In genomic region chr15:39782441-39783138, GRCh38 we compare ENCODE assay signal across 8 cellular contexts. TPM values are rescaled to one million over a fixed set of nuclear protein-coding genes. Genes with fewer than 3 reads are reported as not detected.
DNase-seq lines count a peak whose midpoint lies in the region; ATAC-seq, FAIRE-seq and TF ChIP-seq lines count a peak whose summit lies in the region.

TSS of gene FSIP1 (minus strand) at chr15:39782841. CDS start at chr15:39776524, 6,317 bp downstream.

- H3K4me2 ChIP-seq in smooth muscle cell: peak within 1 kb of the TSS; percentile 91

- H3F3A ChIP-seq in smooth muscle cell (ENCODE audit: low read depth): peaks cover 9% of the 10 kb centered on the region

- no peak for FAIRE-seq in bronchial epithelial cell (lab: Jason Lieb, UNC)

- H3K9ac ChIP-seq in smooth muscle cell (ENCODE audit: low read depth): peak within 1 kb of the TSS; percentile 85

- no peaks in the 10 kb centered on the region for H4K20me1 ChIP-seq in smooth muscle cell (ENCODE audit: low read depth)

- H3K27ac ChIP-seq in WERI-Rb-1 (peak within 1 kb of the TSS; percentile 53), smooth muscle cell (ENCODE audit: low read depth) (peak within 1 kb of the TSS; percentile 80)

- POLR2A ChIA-PET in AG04449 (lab: Yijun Ruan, JAX): interaction anchor here (0.6 to 0.7 kb wide), 3 partner anchors 151 to 1068 kb away, joined by 3 read pairs; partner anchors contain the start of gene EIF2AK4

- H3K36me3 ChIP-seq in WERI-Rb-1 (no peaks in the 10 kb centered on the region), bronchial epithelial cell (ENCODE audit: control insufficient read depth, insufficient read depth, low read length) (no peaks in the 10 kb centered on the region), smooth muscle cell (ENCODE audit: low read depth) (no peaks in the 10 kb centered on the region)

- peaks cover 8% of the 10 kb centered on the region for H3K4me1 ChIP-seq in smooth muscle cell (ENCODE audit: low read depth)

- ATAC-seq in GM18873 (IDR thresholded peaks at IDR 0.05; ENCODE audit: low FRiP score, unreplicated experiment): peak; percentile 90
- ATAC-seq in HG03135 (IDR thresholded peaks at IDR 0.05; ENCODE audit: unreplicated experiment): peak; percentile 98

- CTCF ChIA-PET in AG04449 (lab: Yijun Ruan, JAX): interaction anchor here (1.1 to 2.1 kb wide), 5 partner anchors 10 to 98 kb away, joined by 3 to 9 read pairs (median 5); no protein-coding TSS in a partner anchor

- H3K4me3 ChIP-seq in AG04449 (ENCODE audit: low read depth, low read length) (peak within 1 kb of the TSS; percentile 80), WERI-Rb-1 (ENCODE audit: low read depth, low read length) (peak within 1 kb of the TSS; percentile 89), bronchial epithelial cell (ENCODE audit: low read depth, low read length) (peak within 1 kb of the TSS; percentile 62), smooth muscle cell (peak within 1 kb of the TSS; percentile 81)

- H2AFZ ChIP-seq in smooth muscle cell (ENCODE audit: low read depth): peak within 1 kb of the TSS; percentile 70

- H3K27me3 ChIP-seq in WERI-Rb-1 (ENCODE audit: insufficient read depth, low read depth, severe bottlenecking) (no peaks in the 10 kb centered on the region), bronchial epithelial cell (ENCODE audit: control insufficient read depth, insufficient read depth, low read length) (no peaks in the 10 kb centered on the region), smooth muscle cell (ENCODE audit: low read depth) (no peaks in the 10 kb centered on the region)

- WGBS in smooth muscle cell (ENCODE audit: low lambda C conversion rate): under 1% methylated on average over 56 of the region's 64 CpGs

- H3K79me2 ChIP-seq in smooth muscle cell (ENCODE audit: low read depth): peaks cover 4% of the 10 kb centered on the region

- H3K9me3 ChIP-seq in WERI-Rb-1 (ENCODE audit: severe bottlenecking): no peaks in the 10 kb centered on the region
- H3K9me3 ChIP-seq in smooth muscle cell (replicated peaks; ENCODE audit: low read depth): no peaks in the 10 kb centered on the region

- no peak for TF ChIP-seq CTCF in AG04449 (IDR thresholded peaks at IDR 0.05; ENCODE audit: insufficient read depth, low read length, missing control alignments)
- no peak for TF ChIP-seq CTCF in WERI-Rb-1 (IDR thresholded peaks at IDR 0.05; ENCODE audit: low read depth, low read length)
- no peak for TF ChIP-seq CTCF in bronchial epithelial cell (IDR thresholded peaks at IDR 0.05; ENCODE audit: insufficient read depth, low read length, severe bottlenecking)
- no peak for TF ChIP-seq CTCF in smooth muscle cell (IDR thresholded peaks at IDR 0.05; ENCODE audit: borderline replicate concordance, insufficient read depth, poor library complexity, severe bottlenecking)

- DNase-seq in AG04449 (ENCODE audit: low read depth, low spot score) (peak; percentile 72), NCI-H2196 (lab: John Stamatoyannopoulos, UW; ENCODE audit: unreplicated experiment) (peak; percentile 84), WERI-Rb-1 (peak; percentile 96), bronchial epithelial cell (ENCODE audit: low read depth) (peak; percentile 86), iPS-NIHi7 (ENCODE audit: extremely low spot score) (peak; percentile 99), smooth muscle cell (lab: John Stamatoyannopoulos, UW; ENCODE audit: unreplicated experiment) (peak; percentile 98)

RNA-seq across cellular contexts. Expression of gene FSIP1, which starts in this region (rescaled TPM):
- total RNA-seq in bronchial epithelial cell (9.5 and 28.8 TPM in 2 replicates), smooth muscle cell (0.13 and 2.8 TPM in 2 replicates)
- polyA plus RNA-seq in smooth muscle cell: 0.43 and 0.59 TPM in 2 replicates

Comparison
In these comparisons a context has a peak if more than half of its experiments do, and no peak if none do; other contexts are left out.
1. Peak in every context shown above with its lines: DNase-seq, ATAC-seq, H3K4me3 ChIP-seq and H3K27ac ChIP-seq.